ENCODE assay signal across 1 cellular context in genomic region chr2:68943581-68944568, GRCh38.
TF ChIP-seq lines count a peak whose summit lies in the region.

No MANE protein-coding gene starts in this region.

TF ChIP-seq in HepG2, 621 proteins besides CTCF, POLR2A, EP300 and RAD21 (continued from another document and continues in another):
- TF ChIP-seq ARID4A (CRISPR knock-in tag; IDR thresholded peaks at IDR 0.05; ENCODE audit: borderline replicate concordance) = peak; percentile 34; the same call in 1 of the 2 replicates
- TF ChIP-seq FOXP1 (IDR thresholded peaks at IDR 0.05) = no peak
- no peak for TF ChIP-seq FOXP1 (CRISPR knock-in tag; IDR thresholded peaks at IDR 0.05)
- no peak for TF ChIP-seq HES4 (CRISPR knock-in tag; IDR thresholded peaks at IDR 0.05; ENCODE audit: borderline replicate concordance)
- TF ChIP-seq HMGXB3 (CRISPR knock-in tag; IDR thresholded peaks at IDR 0.05; ENCODE audit: borderline replicate concordance) = no peak
- no peak for TF ChIP-seq ELK4 (CRISPR knock-in tag; IDR thresholded peaks at IDR 0.05; ENCODE audit: borderline replicate concordance)
- no peak for TF ChIP-seq ZXDC (CRISPR knock-in tag; IDR thresholded peaks at IDR 0.05)
- TF ChIP-seq IKZF5 (CRISPR knock-in tag; IDR thresholded peaks at IDR 0.05) = no peak
- no peak for TF ChIP-seq ZNF550 (CRISPR knock-in tag; IDR thresholded peaks at IDR 0.05; ENCODE audit: borderline replicate concordance)
- TF ChIP-seq E2F5 (CRISPR knock-in tag; conservative IDR thresholded peaks at IDR 0.05) = no peak
- no peak for TF ChIP-seq CREB3 (CRISPR knock-in tag; IDR thresholded peaks at IDR 0.05)
- TF ChIP-seq U2AF1 (optimal IDR thresholded peaks at IDR 0.05; ENCODE audit: low read depth, low read length) = no peak
- no peak for TF ChIP-seq ZNF678 (CRISPR knock-in tag; IDR thresholded peaks at IDR 0.05)
- TF ChIP-seq NRL (CRISPR knock-in tag; IDR thresholded peaks at IDR 0.05; ENCODE audit: borderline replicate concordance) = peak; percentile 64
- TF ChIP-seq ZSCAN25 (CRISPR knock-in tag; IDR thresholded peaks at IDR 0.05) = no peak
- TF ChIP-seq ZBTB2 (CRISPR knock-in tag; IDR thresholded peaks at IDR 0.05; ENCODE audit: low read depth) = no peak
- 0 out of 2 replicates have a peak, but pooled peaks have one; percentile 48 for TF ChIP-seq ZNF564 (CRISPR knock-in tag; IDR thresholded peaks at IDR 0.05)
- no peak for TF ChIP-seq ZSCAN21 (CRISPR knock-in tag; IDR thresholded peaks at IDR 0.05; ENCODE audit: borderline replicate concordance)
- no peak for TF ChIP-seq HOXD1 (CRISPR knock-in tag; IDR thresholded peaks at IDR 0.05)
- no peak for TF ChIP-seq ZNF468 (CRISPR knock-in tag; IDR thresholded peaks at IDR 0.05)
- TF ChIP-seq ETV6 (CRISPR knock-in tag; conservative IDR thresholded peaks at IDR 0.05) = no peak
- TF ChIP-seq ELF3 (CRISPR knock-in tag; IDR thresholded peaks at IDR 0.05) = no peak
- peak; percentile 48; the same call in 1 of the 2 replicates for TF ChIP-seq ZNF350 (CRISPR knock-in tag; IDR thresholded peaks at IDR 0.05; ENCODE audit: borderline replicate concordance, low read depth)
- no peak for TF ChIP-seq ZBTB8A (CRISPR knock-in tag; IDR thresholded peaks at IDR 0.05; ENCODE audit: borderline replicate concordance, low read depth)
- no peak for TF ChIP-seq ZNF296 (CRISPR knock-in tag; conservative IDR thresholded peaks at IDR 0.05)
- no peak for TF ChIP-seq ZNF446 (CRISPR knock-in tag; IDR thresholded peaks at IDR 0.05)
- TF ChIP-seq ZNF501 (CRISPR knock-in tag; IDR thresholded peaks at IDR 0.05) = peak; percentile 36; the same call in 1 of the 2 replicates
- TF ChIP-seq ZMYM3 (CRISPR knock-in tag; IDR thresholded peaks at IDR 0.05) = no peak
- no peak for TF ChIP-seq ZBTB34 (CRISPR knock-in tag; IDR thresholded peaks at IDR 0.05)
- no peak for TF ChIP-seq POLR2AphosphoS2 (IDR thresholded peaks at IDR 0.05; ENCODE audit: low read depth, low read length)
- TF ChIP-seq MBD4 (IDR thresholded peaks at IDR 0.05; ENCODE audit: borderline replicate concordance, low read length) = no peak
- 0 out of 2 replicates have a peak, but pooled peaks have one; percentile 17 for TF ChIP-seq PATZ1 (CRISPR knock-in tag; IDR thresholded peaks at IDR 0.05)
- TF ChIP-seq ZBTB21 (CRISPR knock-in tag; IDR thresholded peaks at IDR 0.05) = no peak
- no peak for TF ChIP-seq KMT2B (CRISPR knock-in tag; IDR thresholded peaks at IDR 0.05)
- TF ChIP-seq TCF12 (IDR thresholded peaks at IDR 0.05) = no peak
- no peak; the same call in 1 of the 2 replicates for TF ChIP-seq TCF12 (CRISPR knock-in tag; IDR thresholded peaks at IDR 0.05)
